Comparison of ENCODE assay signal across 8 cellular contexts in the genomic region with DNA sequence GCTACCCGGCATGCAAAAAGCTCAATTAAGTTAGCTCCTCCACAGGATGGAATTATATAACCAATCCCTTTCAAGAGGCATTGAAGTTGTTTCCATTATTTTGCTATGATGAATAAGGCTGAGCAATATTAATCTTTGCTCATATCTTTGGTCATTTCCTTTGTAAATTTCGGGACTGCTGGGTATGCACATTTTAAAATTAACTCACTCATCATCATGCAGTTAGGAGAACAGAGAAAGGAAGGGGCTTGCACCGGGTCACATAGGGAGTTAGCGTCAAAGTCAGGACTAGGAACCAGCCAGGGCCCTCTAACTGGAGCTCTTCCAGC. TPM values are rescaled to one million over a fixed set of nuclear protein-coding genes. Genes with fewer than 3 reads are reported as not detected.
DNase-seq lines count a peak whose midpoint lies in the region; ATAC-seq and TF ChIP-seq lines count a peak whose summit lies in the region.

No MANE protein-coding gene starts in this region.

- peaks cover 9% of the 10 kb centered on the region; the same call in 1 of the 2 replicates for H3K4me1 ChIP-seq in HUES6 (ENCODE audit: control insufficient read depth, insufficient read depth, low read length)
- H3K4me1 ChIP-seq in neuronal stem cell (ENCODE audit: control insufficient read depth in 2 of 2, insufficient read depth in 1 of 2, low read depth in 1 of 2, low read length in 2 of 2), result peaks cover 0 to 4% of the 10 kb centered on the region in 2 donors

- TF ChIP-seq CTCF in Calu3 (IDR thresholded peaks at IDR 0.05; ENCODE audit: unreplicated experiment) (no peak), chondrocyte (IDR thresholded peaks at IDR 0.05) (peak; percentile 6)

- WGBS in neuronal stem cell (ENCODE audit: extremely low coverage in 2 of 2, insufficient read length in 2 of 2, insufficient replicate concordance in 1 of 2), 2 donors, result no CpG with 5 or more reads among the region's 4 CpGs

- no peak overlapping the region for H3K14ac ChIP-seq in neuronal stem cell (ENCODE audit: low read length)

- H2BK5ac ChIP-seq in neuronal stem cell (ENCODE audit: low read length), result no peak overlapping the region

- H4K91ac ChIP-seq in neuronal stem cell (ENCODE audit: low read depth, low read length, poor library complexity), result no peak overlapping the region

- H3K27me3 Mint-ChIP-seq in Calu3 (ENCODE audit: unreplicated experiment) (no peaks in the 10 kb centered on the region), chondrocyte (ENCODE audit: low read depth) (no peaks in the 10 kb centered on the region)

- H3K79me1 ChIP-seq in neuronal stem cell (ENCODE audit: low read depth, low read length), result peaks cover 4% of the 10 kb centered on the region

- H3K4ac ChIP-seq in neuronal stem cell (ENCODE audit: low read length), result no peak overlapping the region

- no peak overlapping the region for H3K4me2 ChIP-seq in neuronal stem cell (ENCODE audit: insufficient read depth, low read length, poor library complexity, severe bottlenecking)

- H3K27me3 ChIP-seq in HUES6 (ENCODE audit: control insufficient read depth, insufficient read depth, low read length) (peaks cover 10% of the 10 kb centered on the region), neuronal stem cell (ENCODE audit: control insufficient read depth in 3 of 3, insufficient read depth in 3 of 3, low read depth in 1 of 3, low read length in 3 of 3) (peaks cover 0 to 10% (median 0%) of the 10 kb centered on the region in 3 experiments)

- H2BK12ac ChIP-seq in neuronal stem cell (ENCODE audit: low read length), result no peak overlapping the region

- intact Hi-C loops in Calu3 (cut with micrococcal nuclease; ENCODE audit: unreplicated experiment), result no loop called here

- no peaks in the 10 kb centered on the region for H3K9me3 ChIP-seq in HUES6 (ENCODE audit: control insufficient read depth, insufficient read depth, low read depth, low read length)
- peaks cover 0 to 2% of the 10 kb centered on the region in 2 donors for H3K9me3 ChIP-seq in neuronal stem cell (replicated peaks in 1 of 2; ENCODE audit: control insufficient read depth in 2 of 2, insufficient read depth in 1 of 2, low read depth in 1 of 2, low read length in 2 of 2)

- H3K9me3 Mint-ChIP-seq in Calu3 (ENCODE audit: low read depth, unreplicated experiment) (no peaks in the 10 kb centered on the region), chondrocyte (ENCODE audit: low read depth) (no peaks in the 10 kb centered on the region)

- H2BK15ac ChIP-seq in neuronal stem cell (ENCODE audit: low read length), result no peak overlapping the region

- no peak overlapping the region for H3K18ac ChIP-seq in neuronal stem cell (ENCODE audit: low read length)

- H3K4me3 ChIP-seq in HUES6 (ENCODE audit: low read depth, low read length) (peak overlapping the region; percentile 35), neuronal stem cell (ENCODE audit: low read length in 2 of 2) (peak overlapping the region in 1 of 2 donors; percentile 78)

- no peak for DNase-seq in Calu3
- DNase-seq in chondrocyte (ENCODE audit: low spot score), result no peak
- no peak for DNase-seq in neuronal stem cell (ENCODE audit: low spot score)
- no peak for DNase-seq in G401 (ENCODE audit: low spot score)
- no peak for DNase-seq in NCI-H345 (lab: John Stamatoyannopoulos, UW)
- DNase-seq in cortex of kidney (lab: John Stamatoyannopoulos, UW), result no peak

- ATAC-seq in HG03280 (IDR thresholded peaks at IDR 0.05; ENCODE audit: unreplicated experiment), result no peak

- H2AK5ac ChIP-seq in neuronal stem cell (ENCODE audit: low read depth, low read length), result no peak overlapping the region

- H3K36me3 Mint-ChIP-seq in Calu3 (ENCODE audit: insufficient read depth, unreplicated experiment), result peaks cover 21% of the 10 kb centered on the region
- no peaks in the 10 kb centered on the region for H3K36me3 Mint-ChIP-seq in chondrocyte (ENCODE audit: low read depth)

- in situ Hi-C loops in G401 (cut with HindIII; ENCODE audit: low sequenced_read_pairs), result no loop called here

- no peak overlapping the region for H4K8ac ChIP-seq in neuronal stem cell (ENCODE audit: low read depth, low read length)

- H2BK120ac ChIP-seq in neuronal stem cell (ENCODE audit: low read depth, low read length), result no peak overlapping the region

- H3K23ac ChIP-seq in neuronal stem cell (ENCODE audit: low read depth, low read length, poor library complexity), result no peak overlapping the region

- no TSS peak for BruUV-seq in Calu3 (replicated peaks; lab: Mats Ljungman, UMichigan)

- H3K9ac ChIP-seq in HUES6 (ENCODE audit: low read length) (no peak overlapping the region), neuronal stem cell (ENCODE audit: low read depth, low read length, poor library complexity) (no peak overlapping the region)

- H3K4me1 Mint-ChIP-seq in Calu3 (ENCODE audit: low read depth, unreplicated experiment), result peaks cover 26% of the 10 kb centered on the region
- H3K4me1 Mint-ChIP-seq in chondrocyte (ENCODE audit: low read depth), result peaks cover 24% of the 10 kb centered on the region

- H2AFZ ChIP-seq in neuronal stem cell (ENCODE audit: low read length), result peak overlapping the region; percentile 95

- H3K36me3 ChIP-seq in HUES6 (ENCODE audit: control insufficient read depth, insufficient read depth, low read length) (no peaks in the 10 kb centered on the region), neuronal stem cell (replicated peaks in 1 of 2; ENCODE audit: control insufficient read depth in 2 of 2, insufficient read depth in 2 of 2, low read length in 2 of 2) (peaks cover 0 to 2% of the 10 kb centered on the region in 2 donors)

- H3K27ac ChIP-seq in HUES6 (ENCODE audit: low read depth, low read length), result no peak overlapping the region
- peak overlapping the region; percentile 28 for H3K27ac ChIP-seq in neuronal stem cell (replicated peaks; ENCODE audit: low read length)

- H3K4me3 Mint-ChIP-seq in Calu3 (ENCODE audit: low read depth, unreplicated experiment) (peak overlapping the region; percentile 81), chondrocyte (ENCODE audit: unreplicated experiment) (peak overlapping the region; percentile 78)

- CTCF ChIA-PET in Calu3 (lab: Charles Lee), result interaction anchor here (0.8 to 1.2 kb wide), 5 partner anchors 9 to 122 kb away, joined by 3 to 5 read pairs (median 4); no protein-coding TSS in a partner anchor

- H3K27ac Mint-ChIP-seq in Calu3 (ENCODE audit: unreplicated experiment), result peak overlapping the region; percentile 56
- H3K27ac Mint-ChIP-seq in chondrocyte (ENCODE audit: unreplicated experiment), result peak overlapping the region; percentile 78

RNA-seq across cellular contexts. Expression of a gene that starts 0.4 kb away (rescaled TPM):
- total RNA-seq in Calu3 (2022) (14.5 and 14.9 TPM in 2 replicates), chondrocyte (2.0 to 2.6 TPM (median 2.4 TPM) in 3 replicates)
- polyA plus RNA-seq in neuronal stem cell (2013, experiment 1 of 2), result 12.2 TPM
- 11.7 TPM for polyA plus RNA-seq in neuronal stem cell (2013, experiment 2 of 2)
- 8.1 and 9.5 TPM in 2 replicates for total RNA-seq in G401 (2014; rRNA removed; shearing (Covaris generic))
